ENCODE assay signal across 23 cellular contexts in genomic region chr15:70032509-70032908, GRCh38.
DNase-seq lines count a peak whose midpoint lies in the region; ATAC-seq and TF ChIP-seq lines count a peak whose summit lies in the region.
"Had no signal": no experiment of that assay in that cellular context is flagged by ENCODE, and none has a peak within 500 bp of the region (broad histone marks: within the 10 kb centered on the region; RNA-seq: fewer than 3 reads in every experiment).

No MANE protein-coding gene starts in this region.

- H3K27me3 ChIP-seq in neuronal stem cell (ENCODE audit: control insufficient read depth in 3 of 3, insufficient read depth in 3 of 3, low read depth in 1 of 3, low read length in 3 of 3) (peaks cover 0 to 48% (median 0%) of the 10 kb centered on the region in 3 experiments), gastroesophageal sphincter (peaks cover 28% of the 10 kb centered on the region)

- H4K91ac ChIP-seq in neuronal stem cell (ENCODE audit: low read depth, low read length, poor library complexity) = no peak overlapping the region

- H3K9me3 ChIP-seq in neuronal stem cell (replicated peaks in 1 of 2; ENCODE audit: control insufficient read depth in 2 of 2, insufficient read depth in 1 of 2, low read depth in 1 of 2, low read length in 2 of 2) (no peaks in the 10 kb centered on the region), gastroesophageal sphincter (no peaks in the 10 kb centered on the region)
- H3K9me3 ChIP-seq: SJCRH30 had no signal

- H3K9me3 Mint-ChIP-seq in chondrocyte (ENCODE audit: low read depth) = no peaks in the 10 kb centered on the region
- H3K9me3 Mint-ChIP-seq: HFFc6 had no signal

- H3K36me3 Mint-ChIP-seq in chondrocyte (ENCODE audit: low read depth) = no peaks in the 10 kb centered on the region

- H2BK15ac ChIP-seq in neuronal stem cell (ENCODE audit: low read length) = no peak overlapping the region

- no peak overlapping the region for H2AFZ ChIP-seq in neuronal stem cell (ENCODE audit: low read length)

- H3K4me1 ChIP-seq in neuronal stem cell (ENCODE audit: control insufficient read depth in 2 of 2, insufficient read depth in 1 of 2, low read depth in 1 of 2, low read length in 2 of 2) = peaks cover 0 to 15% of the 10 kb centered on the region in 2 donors
- H3K4me1 ChIP-seq in gastroesophageal sphincter = peaks cover 0 to 7% (median 0%) of the 10 kb centered on the region in 3 donors

- no peak overlapping the region for H3K4me3 Mint-ChIP-seq in chondrocyte (ENCODE audit: unreplicated experiment)
- H3K4me3 Mint-ChIP-seq: B cell, HFFc6 had no signal

- peak overlapping the region; percentile 82 for H2AK5ac ChIP-seq in neuronal stem cell (ENCODE audit: low read depth, low read length)

- H4K8ac ChIP-seq in neuronal stem cell (ENCODE audit: low read depth, low read length) = no peak overlapping the region

- no peaks in the 10 kb centered on the region for H3K79me1 ChIP-seq in neuronal stem cell (ENCODE audit: low read depth, low read length)

- no peak overlapping the region for H3K14ac ChIP-seq in neuronal stem cell (ENCODE audit: low read length)

- no peak overlapping the region for H3K4ac ChIP-seq in neuronal stem cell (ENCODE audit: low read length)

- H3K27ac ChIP-seq in neuronal stem cell (replicated peaks; ENCODE audit: low read length) (no peak overlapping the region), gastroesophageal sphincter (no peak overlapping the region)
- H3K27ac ChIP-seq: SJCRH30 had no signal

- H3K27me3 Mint-ChIP-seq in chondrocyte (ENCODE audit: low read depth) = peaks cover 19% of the 10 kb centered on the region
- H3K27me3 Mint-ChIP-seq: B cell had no signal

- no peak for TF ChIP-seq POLR2A in gastroesophageal sphincter (IDR thresholded peaks at IDR 0.05)

- H3K4me1 Mint-ChIP-seq in chondrocyte (ENCODE audit: low read depth) = no peaks in the 10 kb centered on the region

- intact Hi-C loops in cardiac septum (cut with DNase I) (no loop called here), left ventricle myocardium superior (cut with micrococcal nuclease) (no loop called here)

- no peak overlapping the region for H2BK120ac ChIP-seq in neuronal stem cell (ENCODE audit: low read depth, low read length)

- no CpG with 5 or more reads among the region's 2 CpGs for WGBS in neuronal stem cell (ENCODE audit: extremely low coverage in 2 of 2, insufficient read length in 2 of 2, insufficient replicate concordance in 1 of 2), 2 donors
- WGBS in gastroesophageal sphincter (ENCODE audit: low coverage in 1 of 2), 2 donors = no CpG with 5 or more reads among the region's 2 CpGs

- peak; percentile 27 for DNase-seq in cardiac septum (ENCODE audit: low spot score)
- DNase-seq in left ventricle myocardium superior = no peak
- no peak for DNase-seq in chondrocyte (ENCODE audit: low spot score)
- DNase-seq in neuronal stem cell (ENCODE audit: low spot score) = no peak
- no peak for DNase-seq in occipital lobe (lab: John Stamatoyannopoulos, UW)
- DNase-seq: DMS153; DND-41; H7; HFFc6; KBM-7; NCI-H1105 treated with DMSO at 0.1 percent for 48 hours; NCI-H146; NCI-H1930; NCI-H2107; NCI-H524; NCI-H748 treated with DMSO at 0.1 percent for 48 hours; NK-92 treated with Interleukin-12 subunit alpha and Interleukin-12 subunit beta, amount 100 ng/mL, for 24 hours; PC-3 had no signal

- peak overlapping the region; percentile 87 for H3K23ac ChIP-seq in neuronal stem cell (ENCODE audit: low read depth, low read length, poor library complexity)

- H3K4me2 ChIP-seq in neuronal stem cell (ENCODE audit: insufficient read depth, low read length, poor library complexity, severe bottlenecking) = no peak overlapping the region

- H3K9ac ChIP-seq in neuronal stem cell (ENCODE audit: low read depth, low read length, poor library complexity) = no peak overlapping the region

- peak overlapping the region; percentile 79 for H2BK12ac ChIP-seq in neuronal stem cell (ENCODE audit: low read length)

- peak overlapping the region; percentile 83 for H3K18ac ChIP-seq in neuronal stem cell (ENCODE audit: low read length)

- peak overlapping the region; percentile 53 for H3K27ac Mint-ChIP-seq in chondrocyte (ENCODE audit: unreplicated experiment)
- H3K27ac Mint-ChIP-seq: B cell, HFFc6 had no signal

- H3K4me3 ChIP-seq in neuronal stem cell (ENCODE audit: low read length in 2 of 2) = no peak overlapping the region
- no peak overlapping the region for H3K4me3 ChIP-seq in gastroesophageal sphincter

- H2BK5ac ChIP-seq in neuronal stem cell (ENCODE audit: low read length) = no peak overlapping the region

- no peak for TF ChIP-seq CTCF in chondrocyte (IDR thresholded peaks at IDR 0.05)
- no peak for TF ChIP-seq CTCF in gastroesophageal sphincter (IDR thresholded peaks at IDR 0.05)

- no peak for TF ChIP-seq EP300 in gastroesophageal sphincter (IDR thresholded peaks at IDR 0.05)

- no peaks in the 10 kb centered on the region for H3K36me3 ChIP-seq in neuronal stem cell (replicated peaks in 1 of 2; ENCODE audit: control insufficient read depth in 2 of 2, insufficient read depth in 2 of 2, low read length in 2 of 2)
- no peaks in the 10 kb centered on the region for H3K36me3 ChIP-seq in gastroesophageal sphincter
- H3K36me3 ChIP-seq: SJCRH30 had no signal

- ATAC-seq in left ventricle myocardium superior = no peak
- no peak for ATAC-seq in gastroesophageal sphincter
- ATAC-seq in HG03280 (IDR thresholded peaks at IDR 0.05; ENCODE audit: unreplicated experiment) = no peak
- ATAC-seq: PC-3, Right ventricle myocardium inferior had no signal
